1 cellular context compared by ENCODE assay signal in the genomic region with DNA sequence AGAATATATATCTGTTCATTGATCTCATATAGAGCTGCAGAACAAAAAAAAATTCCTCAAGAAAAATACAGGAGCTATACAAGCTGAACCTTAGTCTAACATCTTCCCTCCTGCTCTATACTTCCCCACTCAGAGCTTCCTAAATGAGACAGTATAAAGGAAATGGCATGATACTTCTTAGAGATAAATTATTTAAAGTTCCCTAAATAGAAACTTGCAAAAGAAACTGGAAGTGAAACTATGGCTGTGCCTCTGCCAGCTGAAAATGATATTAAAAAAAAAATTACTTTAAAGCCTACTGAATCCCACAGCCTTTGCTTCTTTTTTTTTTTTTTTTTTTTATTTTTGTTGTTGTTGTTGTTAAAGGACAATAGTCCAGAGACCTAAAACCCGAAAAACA.
TF ChIP-seq lines count a peak whose summit lies in the region.

No MANE protein-coding gene starts in this region.

TF ChIP-seq in GM23338, 12 proteins besides CTCF, POLR2A, EP300 and RAD21 (continued from another document):
- no peak for TF ChIP-seq ZNF462 (CRISPR knock-in tag; IDR thresholded peaks at IDR 0.05)
- TF ChIP-seq CREB1 (CRISPR knock-in tag; IDR thresholded peaks at IDR 0.05; ENCODE audit: low read depth) = no peak
- no peak for TF ChIP-seq ZNF331 (CRISPR knock-in tag; IDR thresholded peaks at IDR 0.05; ENCODE audit: low read depth)
- no peak for TF ChIP-seq POLR2AphosphoS5 (IDR thresholded peaks at IDR 0.05; ENCODE audit: low read depth)
- TF ChIP-seq, protein P1, sequence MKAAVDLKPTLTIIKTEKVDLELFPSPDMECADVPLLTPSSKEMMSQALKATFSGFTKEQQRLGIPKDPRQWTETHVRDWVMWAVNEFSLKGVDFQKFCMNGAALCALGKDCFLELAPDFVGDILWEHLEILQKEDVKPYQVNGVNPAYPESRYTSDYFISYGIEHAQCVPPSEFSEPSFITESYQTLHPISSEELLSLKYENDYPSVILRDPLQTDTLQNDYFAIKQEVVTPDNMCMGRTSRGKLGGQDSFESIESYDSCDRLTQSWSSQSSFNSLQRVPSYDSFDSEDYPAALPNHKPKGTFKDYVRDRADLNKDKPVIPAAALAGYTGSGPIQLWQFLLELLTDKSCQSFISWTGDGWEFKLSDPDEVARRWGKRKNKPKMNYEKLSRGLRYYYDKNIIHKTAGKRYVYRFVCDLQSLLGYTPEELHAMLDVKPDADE (IDR thresholded peaks at IDR 0.05) = no peak
- TF ChIP-seq, protein P2, sequence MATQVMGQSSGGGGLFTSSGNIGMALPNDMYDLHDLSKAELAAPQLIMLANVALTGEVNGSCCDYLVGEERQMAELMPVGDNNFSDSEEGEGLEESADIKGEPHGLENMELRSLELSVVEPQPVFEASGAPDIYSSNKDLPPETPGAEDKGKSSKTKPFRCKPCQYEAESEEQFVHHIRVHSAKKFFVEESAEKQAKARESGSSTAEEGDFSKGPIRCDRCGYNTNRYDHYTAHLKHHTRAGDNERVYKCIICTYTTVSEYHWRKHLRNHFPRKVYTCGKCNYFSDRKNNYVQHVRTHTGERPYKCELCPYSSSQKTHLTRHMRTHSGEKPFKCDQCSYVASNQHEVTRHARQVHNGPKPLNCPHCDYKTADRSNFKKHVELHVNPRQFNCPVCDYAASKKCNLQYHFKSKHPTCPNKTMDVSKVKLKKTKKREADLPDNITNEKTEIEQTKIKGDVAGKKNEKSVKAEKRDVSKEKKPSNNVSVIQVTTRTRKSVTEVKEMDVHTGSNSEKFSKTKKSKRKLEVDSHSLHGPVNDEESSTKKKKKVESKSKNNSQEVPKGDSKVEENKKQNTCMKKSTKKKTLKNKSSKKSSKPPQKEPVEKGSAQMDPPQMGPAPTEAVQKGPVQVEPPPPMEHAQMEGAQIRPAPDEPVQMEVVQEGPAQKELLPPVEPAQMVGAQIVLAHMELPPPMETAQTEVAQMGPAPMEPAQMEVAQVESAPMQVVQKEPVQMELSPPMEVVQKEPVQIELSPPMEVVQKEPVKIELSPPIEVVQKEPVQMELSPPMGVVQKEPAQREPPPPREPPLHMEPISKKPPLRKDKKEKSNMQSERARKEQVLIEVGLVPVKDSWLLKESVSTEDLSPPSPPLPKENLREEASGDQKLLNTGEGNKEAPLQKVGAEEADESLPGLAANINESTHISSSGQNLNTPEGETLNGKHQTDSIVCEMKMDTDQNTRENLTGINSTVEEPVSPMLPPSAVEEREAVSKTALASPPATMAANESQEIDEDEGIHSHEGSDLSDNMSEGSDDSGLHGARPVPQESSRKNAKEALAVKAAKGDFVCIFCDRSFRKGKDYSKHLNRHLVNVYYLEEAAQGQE (IDR thresholded peaks at IDR 0.05; ENCODE audit: unreplicated experiment) = no peak
- TF ChIP-seq EZH2 (IDR thresholded peaks at IDR 0.05; ENCODE audit: low read depth, unreplicated experiment) = no peak
- TF ChIP-seq EZH2phosphoT487 (IDR thresholded peaks at IDR 0.05; ENCODE audit: unreplicated experiment) = no peak
- TF ChIP-seq ZNF114 (CRISPR knock-in tag; IDR thresholded peaks at IDR 0.05) = no peak
- no peak for TF ChIP-seq STAT1 (IDR thresholded peaks at IDR 0.05; ENCODE audit: unreplicated experiment)
